ENCODE assay signal across 8 cellular contexts in the genomic region with DNA sequence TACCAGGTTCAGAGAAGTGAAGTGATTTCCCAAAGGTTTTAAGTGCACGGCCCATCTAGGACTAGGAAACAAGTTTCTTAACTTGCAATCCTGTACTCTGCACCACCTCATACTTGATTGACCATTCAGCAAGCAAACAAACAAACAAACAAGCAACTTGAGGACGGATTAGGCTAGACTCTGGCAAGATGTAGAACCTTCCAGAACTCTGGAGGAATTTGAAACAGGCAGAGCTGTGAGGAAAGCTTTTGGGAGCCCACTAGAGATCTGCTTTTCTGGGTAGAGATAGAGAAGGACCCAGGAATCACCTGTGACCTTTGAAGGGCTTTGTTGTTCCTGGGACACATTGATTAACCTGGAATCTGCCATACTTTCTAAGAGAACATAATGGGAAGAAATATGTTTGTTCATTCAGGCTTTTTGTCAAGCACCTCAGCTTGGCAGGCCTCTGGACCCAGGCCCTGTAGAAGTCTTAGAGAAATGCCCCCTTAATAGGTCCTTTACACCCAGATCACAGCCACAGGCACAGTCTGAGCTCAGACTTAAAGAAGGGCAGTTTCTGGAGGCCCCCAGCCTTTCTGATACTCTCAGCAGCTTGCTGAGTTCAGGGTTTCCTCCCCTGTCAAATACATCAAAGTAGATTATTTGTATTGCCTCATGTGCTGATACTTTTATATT. TPM values are rescaled to one million over a fixed set of nuclear protein-coding genes. Genes with fewer than 3 reads are reported as not detected.
DNase-seq lines count a peak whose midpoint lies in the region; ATAC-seq and TF ChIP-seq lines count a peak whose summit lies in the region.

No MANE protein-coding gene starts in this region.

- H3K27me3 ChIP-seq in SJCRH30: no peaks in the 10 kb centered on the region
- H3K27me3 ChIP-seq in skeletal muscle satellite cell (ENCODE audit: control insufficient read depth, insufficient read depth, low read length): no peaks in the 10 kb centered on the region

- H3K9ac ChIP-seq in skeletal muscle satellite cell (ENCODE audit: low read depth, low read length): peak overlapping the region; percentile 95

- DNase-seq in SJCRH30 (no peak), fibroblast of the aortic adventitia (ENCODE audit: low read depth) (no peak), NCI-H2227 (lab: John Stamatoyannopoulos, UW; ENCODE audit: unreplicated experiment) (no peak), SIG-M5 treated with dmso at 0.1 percent for 504 hours (lab: John Stamatoyannopoulos, UW; ENCODE audit: unreplicated experiment) (no peak), NCI-H2171 treated with DMSO at 0.1 percent for 48 hours (lab: John Stamatoyannopoulos, UW) (no peak)

- H3K9me3 ChIP-seq in SJCRH30 (replicated peaks) (no peaks in the 10 kb centered on the region), skeletal muscle satellite cell (replicated peaks; ENCODE audit: low read length) (no peaks in the 10 kb centered on the region)

- H3K4me3 ChIP-seq in SJCRH30 (peak overlapping the region; percentile 87), fibroblast of the aortic adventitia (ENCODE audit: low read depth, low read length) (peak overlapping the region; percentile 88), skeletal muscle satellite cell (ENCODE audit: low read length) (peak overlapping the region; percentile 82)

- H3K4me1 ChIP-seq in SJCRH30 (peaks cover 7% of the 10 kb centered on the region; the same call in 1 of the 2 replicates), skeletal muscle satellite cell (ENCODE audit: control insufficient read depth, insufficient read depth, low read length) (peaks cover 16% of the 10 kb centered on the region)

- ATAC-seq in GM19395 (IDR thresholded peaks at IDR 0.05; ENCODE audit: unreplicated experiment) (peak; percentile 16), GM19455 (IDR thresholded peaks at IDR 0.05; ENCODE audit: unreplicated experiment) (no peak)

- H3K36me3 ChIP-seq in SJCRH30 (no peaks in the 10 kb centered on the region), skeletal muscle satellite cell (ENCODE audit: insufficient read depth, low read length) (no peaks in the 10 kb centered on the region)

- H3K4me2 ChIP-seq in skeletal muscle satellite cell (ENCODE audit: low read length): peak overlapping the region; percentile 92

- H3K27ac ChIP-seq in SJCRH30: peak overlapping the region; percentile 92

- no peak for TF ChIP-seq CTCF in fibroblast of the aortic adventitia (IDR thresholded peaks at IDR 0.05; ENCODE audit: insufficient read depth, low read length)

RNA-seq across cellular contexts. Expression of gene SENP1, which starts 0.8 kb away (rescaled TPM):
- total RNA-seq in SJCRH30 (2014; rRNA removed; shearing (Covaris generic)): 53.6 and 53.9 TPM in 2 replicates
- 33.8 and 43.8 TPM in 2 replicates for total RNA-seq in fibroblast of the aortic adventitia (ENCODE audit: low replicate concordance)
- total RNA-seq in skeletal muscle satellite cell (2012; rRNA removed): 13.9 and 15.1 TPM in 2 replicates

RNA-seq across cellular contexts. Expression of gene PFKM, which starts 12.5 kb away (rescaled TPM):
- total RNA-seq in SJCRH30 (2014; rRNA removed; shearing (Covaris generic)): 64.4 and 69.3 TPM in 2 replicates
- 50.5 and 93.8 TPM in 2 replicates for total RNA-seq in fibroblast of the aortic adventitia (ENCODE audit: low replicate concordance)
- total RNA-seq in skeletal muscle satellite cell (2012; rRNA removed): 66.4 and 73.3 TPM in 2 replicates

RNA-seq across cellular contexts. Expression of gene ASB8, which starts 50.6 kb away (rescaled TPM):
- 29.1 and 31.2 TPM in 2 replicates for total RNA-seq in SJCRH30 (2014; rRNA removed; shearing (Covaris generic))
- 29.7 and 32.8 TPM in 2 replicates for total RNA-seq in fibroblast of the aortic adventitia (ENCODE audit: low replicate concordance)
- 14.7 and 24.5 TPM in 2 replicates for total RNA-seq in skeletal muscle satellite cell (2012; rRNA removed)
